In the genomic region with DNA sequence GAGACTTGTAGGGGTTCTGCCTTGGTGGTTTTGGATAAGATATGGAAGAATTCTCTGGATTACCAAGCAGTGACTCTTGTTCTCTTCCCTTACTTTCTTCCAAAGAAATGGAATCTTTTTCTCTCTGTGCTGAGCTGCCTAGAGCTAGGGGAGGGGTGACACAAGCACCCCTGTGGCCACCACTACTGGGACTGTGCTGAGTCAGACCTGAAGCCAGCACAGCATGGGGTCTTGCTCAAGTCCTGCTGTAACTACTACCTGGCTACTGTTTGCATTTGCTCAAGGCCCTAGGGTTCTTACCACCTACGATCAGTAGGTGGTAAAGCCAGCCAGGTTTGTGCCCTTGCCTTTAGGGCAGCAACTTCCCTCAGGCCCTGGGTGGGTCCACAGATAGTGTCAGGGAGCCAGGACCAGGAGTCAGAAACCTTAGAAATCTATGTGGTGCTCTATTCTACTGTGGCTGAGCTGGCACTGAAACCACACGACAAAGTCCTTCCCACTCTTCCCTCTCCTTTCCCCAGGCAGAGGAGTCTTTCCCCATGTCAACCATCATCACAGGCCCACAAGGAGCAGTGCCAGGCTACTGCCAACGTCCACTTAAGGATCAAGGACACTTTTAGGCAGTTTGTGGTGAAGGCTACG, we compare ENCODE assay signal across 2 cellular contexts.
TF ChIP-seq lines count a peak whose summit lies in the region.

No MANE protein-coding gene starts in this region.

TF ChIP-seq in HEK293, 187 proteins besides CTCF, POLR2A, EP300 and RAD21:
- TF ChIP-seq, protein P1, sequence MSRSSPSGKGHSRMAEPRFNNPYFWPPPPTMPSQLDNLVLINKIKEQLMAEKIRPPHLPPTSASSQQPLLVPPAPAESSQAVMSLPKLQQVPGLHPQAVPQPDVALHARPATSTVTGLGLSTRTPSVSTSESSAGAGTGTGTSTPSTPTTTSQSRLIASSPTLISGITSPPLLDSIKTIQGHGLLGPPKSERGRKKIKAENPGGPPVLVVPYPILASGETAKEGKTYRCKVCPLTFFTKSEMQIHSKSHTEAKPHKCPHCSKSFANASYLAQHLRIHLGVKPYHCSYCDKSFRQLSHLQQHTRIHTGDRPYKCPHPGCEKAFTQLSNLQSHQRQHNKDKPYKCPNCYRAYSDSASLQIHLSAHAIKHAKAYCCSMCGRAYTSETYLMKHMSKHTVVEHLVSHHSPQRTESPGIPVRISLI (tag by site-specific recombination; IDR thresholded peaks at IDR 0.05): no peak
- peak; percentile 77 for TF ChIP-seq ZIC2 (tag by site-specific recombination; IDR thresholded peaks at IDR 0.05)
- peak; percentile 43; the same call in 1 of the 2 replicates for TF ChIP-seq GLIS1 (tag by site-specific recombination; IDR thresholded peaks at IDR 0.05)
- TF ChIP-seq ZNF391 (tag by site-specific recombination; IDR thresholded peaks at IDR 0.05; ENCODE audit: borderline replicate concordance, low read depth): no peak
- no peak for TF ChIP-seq ZNF26 (tag by site-specific recombination; IDR thresholded peaks at IDR 0.05)
- TF ChIP-seq OSR2 (tag by site-specific recombination; IDR thresholded peaks at IDR 0.05): peak; percentile 26; the same call in 1 of the 2 replicates
- no peak for TF ChIP-seq ATF2 (tag by site-specific recombination; IDR thresholded peaks at IDR 0.05; ENCODE audit: low read depth)
- TF ChIP-seq ZNF768 (tag by site-specific recombination; IDR thresholded peaks at IDR 0.05): no peak

TF ChIP-seq in K562, 482 proteins besides CTCF, POLR2A, EP300 and RAD21:
- TF ChIP-seq SOX6 (IDR thresholded peaks at IDR 0.05): no peak
- no peak for TF ChIP-seq SFPQ (IDR thresholded peaks at IDR 0.05; ENCODE audit: low read depth, low read length)
- TF ChIP-seq ZNF24 (IDR thresholded peaks at IDR 0.05): no peak
- TF ChIP-seq DACH1 (IDR thresholded peaks at IDR 0.05; ENCODE audit: partially characterized antibody): no peak
- no peak for TF ChIP-seq MITF (IDR thresholded peaks at IDR 0.05)
- peak; percentile 55 for TF ChIP-seq NFE2 (IDR thresholded peaks at IDR 0.05; ENCODE audit: low read depth)
- peak; percentile 39; the same call in 1 of the 2 replicates for TF ChIP-seq CEBPB (tag; IDR thresholded peaks at IDR 0.05)
- no peak for TF ChIP-seq ZNF57 (CRISPR knock-in tag; IDR thresholded peaks at IDR 0.05)
- TF ChIP-seq C11orf30 (IDR thresholded peaks at IDR 0.05; ENCODE audit: low read depth): peak; percentile 47; the same call in 1 of the 2 replicates
- TF ChIP-seq ZNF316 (IDR thresholded peaks at IDR 0.05): peak; percentile 63
- 0 out of 2 replicates have a peak, but pooled peaks have one; percentile 26 for TF ChIP-seq DPF2 (IDR thresholded peaks at IDR 0.05)
